Comparison of ENCODE assay signal across 22 cellular contexts in genomic region chr17:74474043-74474792, GRCh38. TPM values are rescaled to one million over a fixed set of nuclear protein-coding genes. Genes with fewer than 3 reads are reported as not detected.
DNase-seq lines count a peak whose midpoint lies in the region; ATAC-seq and TF ChIP-seq lines count a peak whose summit lies in the region.
"Had no signal": no experiment of that assay in that cellular context is flagged by ENCODE, and none has a peak within 500 bp of the region (broad histone marks: within the 10 kb centered on the region; RNA-seq: fewer than 3 reads in every experiment).

No MANE protein-coding gene starts in this region.

- no peaks in the 10 kb centered on the region for H3K9me3 Mint-ChIP-seq in activated naive CD8-positive, alpha-beta T cell (ENCODE audit: low read depth)
- peaks cover 8% of the 10 kb centered on the region for H3K9me3 Mint-ChIP-seq in activated naive CD8-positive, alpha-beta T cell treated with anti-CD3 and anti-CD28 coated beads, Interleukin-2, amount 50 U/mL, for 24 hours

- H3K4me1 ChIP-seq in Panc1 (ENCODE audit: control insufficient read depth, insufficient read depth, low read length) (no peaks in the 10 kb centered on the region), transverse colon (peaks cover 0 to 3% (median 0%) of the 10 kb centered on the region in 4 donors)
- H3K4me1 ChIP-seq: pancreas, tibial artery had no signal

- H3K4me3 ChIP-seq in Panc1 (ENCODE audit: low read depth in 2 of 2, low read length in 2 of 2), result no peak overlapping the region
- no peak overlapping the region for H3K4me3 ChIP-seq in transverse colon
- H3K4me3 ChIP-seq: lung, pancreas, right lobe of liver, tibial artery had no signal

- intact Hi-C loops in Panc1 (cut with micrococcal nuclease; ENCODE audit: unreplicated experiment) (no loop called here), transverse colon (cut with DNase I; ENCODE audit: low total_unique reads) (no loop called here)

- no peak for DNase-seq in activated naive CD8-positive, alpha-beta T cell treated with anti-CD3 and anti-CD28 coated beads, Interleukin-2, amount 50 U/mL, for 24 hours
- DNase-seq in Panc1 (ENCODE audit: low read depth, low spot score), result no peak
- peak; percentile 43 for DNase-seq in central memory CD4-positive, alpha-beta T cell
- DNase-seq in transverse colon, result peak; percentile 54
- DNase-seq in SK-N-DZ (ENCODE audit: low spot score), result no peak
- DNase-seq in NK-92 treated with Interleukin-12 subunit alpha and Interleukin-12 subunit beta, amount 100 ng/mL, for 24 hours (lab: John Stamatoyannopoulos, UW), result no peak
- no peak for DNase-seq in dermis blood vessel endothelial cell
- DNase-seq: foreskin fibroblast; kidney; NCI-H1092; NCI-H2029; NCI-H446 treated with DMSO at 0.1 percent for 48 hours; pancreas; right lobe of liver; stimulated activated naive B cell treated with anti-CD40 and anti-IgM and Interleukin-4, amounts not matched to agents 10 μg/mL and 1 μg/mL and 100 μg/mL, for 72 hours; tibial artery had no signal

- TF ChIP-seq POLR2A in transverse colon (IDR thresholded peaks at IDR 0.05), result no peak

- peaks cover 6% of the 10 kb centered on the region; the same call in 1 of the 2 replicates for H3K27me3 ChIP-seq in Panc1 (ENCODE audit: control insufficient read depth, insufficient read depth, low read length)
- H3K27me3 ChIP-seq in transverse colon, result peaks cover 10% of the 10 kb centered on the region
- H3K27me3 ChIP-seq: pancreas, right lobe of liver had no signal

- TF ChIP-seq CTCF in Panc1 (IDR thresholded peaks at IDR 0.05), result no peak
- TF ChIP-seq CTCF in transverse colon (IDR thresholded peaks at IDR 0.05), result no peak

- no peak overlapping the region for H3K27ac Mint-ChIP-seq in activated naive CD8-positive, alpha-beta T cell
- no peak overlapping the region for H3K27ac Mint-ChIP-seq in activated naive CD8-positive, alpha-beta T cell treated with anti-CD3 and anti-CD28 coated beads, Interleukin-2, amount 50 U/mL, for 24 hours
- H3K27ac Mint-ChIP-seq: stimulated activated naive B cell treated with anti-CD40 and anti-IgM and Interleukin-4, amounts not matched to agents 10 μg/mL and 1 μg/mL and 100 μg/mL, for 72 hours had no signal

- WGBS in transverse colon (ENCODE audit: low coverage in 1 of 2), 2 donors, result 68% methylated on average over 9 of the region's 9 CpGs; no CpG with 5 or more reads in 1 of the 2 donors

- peaks cover 63% of the 10 kb centered on the region for H3K4me1 Mint-ChIP-seq in activated naive CD8-positive, alpha-beta T cell (ENCODE audit: low read depth)
- H3K4me1 Mint-ChIP-seq in activated naive CD8-positive, alpha-beta T cell treated with anti-CD3 and anti-CD28 coated beads, Interleukin-2, amount 50 U/mL, for 24 hours, result peaks cover 70% of the 10 kb centered on the region

- H3K9me3 ChIP-seq in Panc1 (ENCODE audit: control insufficient read depth, insufficient read depth, low read depth, low read length) (no peaks in the 10 kb centered on the region), transverse colon (no peaks in the 10 kb centered on the region)
- H3K9me3 ChIP-seq: pancreas, right lobe of liver had no signal

- H3K36me3 ChIP-seq in Panc1 (ENCODE audit: control insufficient read depth, insufficient read depth, low read length), result no peaks in the 10 kb centered on the region
- H3K36me3 ChIP-seq in transverse colon, result no peaks in the 10 kb centered on the region
- H3K36me3 ChIP-seq: pancreas, right lobe of liver, tibial artery had no signal

- H3K36me3 Mint-ChIP-seq in activated naive CD8-positive, alpha-beta T cell, result peaks cover 10% of the 10 kb centered on the region
- peaks cover 41% of the 10 kb centered on the region for H3K36me3 Mint-ChIP-seq in activated naive CD8-positive, alpha-beta T cell treated with anti-CD3 and anti-CD28 coated beads, Interleukin-2, amount 50 U/mL, for 24 hours (ENCODE audit: low read depth)

- H3K27ac ChIP-seq in Panc1 (ENCODE audit: low read length) (no peak overlapping the region), transverse colon (peak overlapping the region in 2 of 4 donors; percentile 17 to 25)
- H3K27ac ChIP-seq: epithelial cell of prostate, KMS-11, pancreas, right lobe of liver, tibial artery had no signal

- H3K27me3 Mint-ChIP-seq in activated naive CD8-positive, alpha-beta T cell, result no peaks in the 10 kb centered on the region
- H3K27me3 Mint-ChIP-seq in activated naive CD8-positive, alpha-beta T cell treated with anti-CD3 and anti-CD28 coated beads, Interleukin-2, amount 50 U/mL, for 24 hours, result no peaks in the 10 kb centered on the region

- TF ChIP-seq EP300 in transverse colon (IDR thresholded peaks at IDR 0.05; ENCODE audit: low read depth), result no peak

- in situ Hi-C loops in Panc1 (cut with HindIII; ENCODE audit: low pct_unique_long_range_greater_than_20kb, low sequenced_read_pairs), result no loop called here
- in situ Hi-C loops in transverse colon (cut with MboI; ENCODE audit: low pct_ligation_motif_present in 1 of 4, low pct_unique_long_range_greater_than_20kb in 1 of 4, low sequenced_read_pairs in 3 of 4), result no loop called here

- no TSS peak for BruUV-seq in Panc1 (replicated peaks; lab: Mats Ljungman, UMichigan)

- POLR2A ChIA-PET in Panc1 (lab: Charles Lee), result no interaction called here

- CTCF ChIA-PET in Panc1 (lab: Charles Lee), result no interaction called here

- peak overlapping the region; percentile 63 for H3K4me3 Mint-ChIP-seq in activated naive CD8-positive, alpha-beta T cell
- H3K4me3 Mint-ChIP-seq in activated naive CD8-positive, alpha-beta T cell treated with anti-CD3 and anti-CD28 coated beads, Interleukin-2, amount 50 U/mL, for 24 hours, result no peak overlapping the region
- H3K4me3 Mint-ChIP-seq: stimulated activated naive B cell treated with anti-CD40 and anti-IgM and Interleukin-4, amounts not matched to agents 10 μg/mL and 1 μg/mL and 100 μg/mL, for 72 hours had no signal

- no peak for ATAC-seq in activated naive CD8-positive, alpha-beta T cell treated with anti-CD3 and anti-CD28 coated beads, Interleukin-2, amount 50 U/mL, for 24 hours
- ATAC-seq in Panc1, result 0 out of 2 replicates have a peak, but pooled peaks have one; percentile 23
- ATAC-seq: pancreas; Right ventricle myocardium inferior; stimulated activated naive B cell treated with anti-CD40 and anti-IgM and Interleukin-4, amounts not matched to agents 10 μg/mL and 1 μg/mL and 100 μg/mL, for 72 hours had no signal

RNA-seq across cellular contexts. Expression of gene CD300A, which starts 7.8 kb away (rescaled TPM):
- total RNA-seq in Panc1 (2021; ENCODE audit: unreplicated experiment), result 0.21 TPM
- not detected for polyA plus RNA-seq in Panc1 (2012; ENCODE audit: insufficient read length)
- total RNA-seq in transverse colon, result 1 to 10 TPM in 2 of 4 donors, not detected in 2; 3.1 to 5.1 TPM
- polyA plus RNA-seq in SK-N-DZ (2014; cell fraction: cytosol; rRNA removed), result not detected in 2 replicates
- not detected in 2 replicates for polyA plus RNA-seq in SK-N-DZ (2014; cell fraction: nucleus; rRNA removed)
- not detected in 2 replicates for total RNA-seq in dermis blood vessel endothelial cell
- total RNA-seq: myocyte had no signal

RNA-seq across cellular contexts. Expression of gene GPRC5C, which starts 42.3 kb away (rescaled TPM):
- total RNA-seq in Panc1 (2021; ENCODE audit: unreplicated experiment) (57.1 TPM), transverse colon (100 to 1,000 TPM in 3 of 4 donors, 10 to 100 TPM in 1; 62.5 to 263 (median 174) TPM), dermis blood vessel endothelial cell (1.8 and 2.0 TPM in 2 replicates)
- polyA plus RNA-seq in Panc1 (2012; ENCODE audit: insufficient read length), result 49.5 TPM
- polyA plus RNA-seq in SK-N-DZ (2014; cell fraction: cytosol; rRNA removed), result 0.30 TPM in 1 of 2 replicates, not detected in the other
- polyA plus RNA-seq in SK-N-DZ (2014; cell fraction: nucleus; rRNA removed), result not detected in 2 replicates
- total RNA-seq: myocyte had no signal

RNA-seq across cellular contexts. Expression of gene CD300LB, which starts 57.1 kb away (rescaled TPM):
- not detected for total RNA-seq in Panc1 (2021; ENCODE audit: unreplicated experiment)
- not detected for polyA plus RNA-seq in Panc1 (2012; ENCODE audit: insufficient read length)
- under 1 TPM in 1 of 4 donors, not detected in 3; 0.41 TPM for total RNA-seq in transverse colon
- not detected in 2 replicates for polyA plus RNA-seq in SK-N-DZ (2014; cell fraction: cytosol; rRNA removed)
- polyA plus RNA-seq in SK-N-DZ (2014; cell fraction: nucleus; rRNA removed), result not detected in 2 replicates
- not detected in 2 replicates for total RNA-seq in dermis blood vessel endothelial cell
- total RNA-seq: myocyte had no signal

Comparison
In these comparisons a context has a peak if more than half of its experiments do, and no peak if none do; other contexts are left out.
1. DNase-seq: peak in central memory CD4-positive, alpha-beta T cell (single experiment) and transverse colon (single experiment); none in activated naive CD8-positive, alpha-beta T cell treated with anti-CD3 and anti-CD28 coated beads, Interleukin-2, amount 50 U/mL, for 24 hours (single experiment), Panc1 (single experiment), SK-N-DZ (single experiment), NK-92 treated with Interleukin-12 subunit alpha and Interleukin-12 subunit beta, amount 100 ng/mL, for 24 hours (single experiment) and dermis blood vessel endothelial cell (single experiment).
2. RNA of gene GPRC5C, which starts 42.3 kb away (total RNA-seq): 62.5 to 263 TPM in transverse colon and 57.1 TPM in Panc1 (single experiment); 1.8 to 2.0 TPM in dermis blood vessel endothelial cell; every median in the first group is over 10 times any median in the second.